Comparison of ENCODE assay signal across 8 cellular contexts in genomic region chr19:55166530-55167268, GRCh38. TPM values are rescaled to one million over a fixed set of nuclear protein-coding genes. Genes with fewer than 3 reads are reported as not detected.
DNase-seq lines count a peak whose midpoint lies in the region; ATAC-seq and TF ChIP-seq lines count a peak whose summit lies in the region.

Gene DNAAF3, minus strand, starts transcription at chr19:55166613. Its CDS starts 200 bp downstream, at chr19:55166413.

- TF ChIP-seq CTCF in SK-N-SH (IDR thresholded peaks at IDR 0.05) (no peak), ovary (IDR thresholded peaks at IDR 0.05) (no peak), upper lobe of left lung (IDR thresholded peaks at IDR 0.05) (no peak)

- ATAC-seq in Right ventricle myocardium superior (ENCODE audit: poor library complexity) (peak; percentile 98), upper lobe of left lung (ENCODE audit: low FRiP score in 2 of 2) (peak; percentile 98)

- no peaks in the 10 kb centered on the region for H3K9me2 ChIP-seq in SK-N-SH

- TF ChIP-seq EP300 in SK-N-SH (IDR thresholded peaks at IDR 0.05; ENCODE audit: borderline replicate concordance in 1 of 2, low read depth in 1 of 2, low read length in 1 of 2) (no peak; a peak in 1 of 4 replicates), ovary (IDR thresholded peaks at IDR 0.05) (no peak), upper lobe of left lung (IDR thresholded peaks at IDR 0.05) (no peak)

- peak within 1 kb of the TSS; percentile 94 for H3K4me2 ChIP-seq in SK-N-SH

- H2AFZ ChIP-seq in SK-N-SH (ENCODE audit: low read depth) = peak within 1 kb of the TSS; percentile 99

- under 1% methylated on average over 29 of the region's 33 CpGs for WGBS in SK-N-SH (ENCODE audit: low lambda C conversion rate)
- 1 to 2% (median 1%) methylated on average over 33 of the region's 33 CpGs for WGBS in ovary, 3 donors
- 3% methylated on average over 28 to 33 of the region's 33 CpGs for WGBS in upper lobe of left lung, 2 donors

- DNase-seq in DMS79 treated with DMSO at 0.1 percent for 48 hours (lab: John Stamatoyannopoulos, UW) (peak; percentile 97), HEK293T (ENCODE audit: extremely low spot score) (peak; percentile 98), NCI-H1092 treated with DMSO at 0.1 percent for 48 hours (lab: John Stamatoyannopoulos, UW) (peak; percentile 74), SK-N-SH (peak; percentile 99), adipocyte (ENCODE audit: low read depth) (peak; percentile 97), Right ventricle myocardium superior (peak; percentile 92), ovary (peak; percentile 50 to 85 (median 78)), upper lobe of left lung (peak; percentile 93 to 95)

- H3K4me3 ChIP-seq in SK-N-SH (ENCODE audit: low read depth in 2 of 2, low read length in 1 of 2) = peak within 1 kb of the TSS; percentile 55 to 86
- H3K4me3 ChIP-seq in adipocyte (ENCODE audit: low read length) = peak within 1 kb of the TSS; percentile 79
- peak within 1 kb of the TSS; percentile 29 for H3K4me3 ChIP-seq in ovary
- H3K4me3 ChIP-seq in upper lobe of left lung = peak within 1 kb of the TSS; percentile 29 to 60 (median 49)

- CTCF ChIA-PET in HEK293T (lab: Yijun Ruan, JAX) (interaction anchor here (0.7 to 1.8 kb wide), 4 partner anchors 8 to 293 kb away, joined by 3 to 10 read pairs (median 4); no protein-coding TSS in a partner anchor), SK-N-SH (lab: Yijun Ruan, JAX) (interaction anchor here (0.5 to 6.3 kb wide), 21 partner anchors 8 to 301 kb away, joined by 3 to 37 read pairs (median 5); partner anchors contain the start of genes PPP6R1, SYT5, TMEM238 and TNNI3)

- H3K27me3 ChIP-seq in SK-N-SH (ENCODE audit: insufficient read depth) (peaks cover 47% of the 10 kb centered on the region), adipocyte (replicated peaks; ENCODE audit: control insufficient read depth, insufficient read depth, low read length) (peaks cover 20% of the 10 kb centered on the region), ovary (no peaks in the 10 kb centered on the region), upper lobe of left lung (peaks cover 0 to 39% (median 15%) of the 10 kb centered on the region in 4 donors)

- H3F3A ChIP-seq in SK-N-SH (replicated peaks; ENCODE audit: insufficient read depth) = no peaks in the 10 kb centered on the region

- POLR2A ChIA-PET in HEK293T (lab: Yijun Ruan, JAX) (interaction anchor here (0.6 to 1.9 kb wide), 8 partner anchors 9 to 470 kb away, joined by 3 to 4 read pairs (median 3); partner anchors contain the start of genes PPP6R1, TNNI3 and ZNF628), SK-N-SH (lab: Yijun Ruan, JAX) (interaction anchor here (0.6 to 1.0 kb wide), 2 partner anchors 93 to 114 kb away, joined by 3 read pairs; partner anchors contain the start of gene HSPBP1)

- no peak for TF ChIP-seq RAD21 in SK-N-SH (IDR thresholded peaks at IDR 0.05; ENCODE audit: low read length)

- H3K36me3 ChIP-seq in SK-N-SH (replicated peaks in 1 of 2; ENCODE audit: control insufficient read depth in 1 of 2, insufficient read depth in 2 of 2, low read length in 1 of 2) (no peaks in the 10 kb centered on the region), adipocyte (ENCODE audit: control insufficient read depth, insufficient read depth, low read length, severe bottlenecking) (no peaks in the 10 kb centered on the region), ovary (no peaks in the 10 kb centered on the region), upper lobe of left lung (no peaks in the 10 kb centered on the region)

- TF ChIP-seq POLR2A in ovary (IDR thresholded peaks at IDR 0.05) (no peak), upper lobe of left lung (IDR thresholded peaks at IDR 0.05) (no peak)

- H3K9me3 ChIP-seq in SK-N-SH = no peaks in the 10 kb centered on the region
- no peaks in the 10 kb centered on the region for H3K9me3 ChIP-seq in adipocyte (ENCODE audit: control insufficient read depth, low read length)
- H3K9me3 ChIP-seq in ovary = no peaks in the 10 kb centered on the region
- no peaks in the 10 kb centered on the region for H3K9me3 ChIP-seq in upper lobe of left lung

- peaks cover 0 to 6% of the 10 kb centered on the region in 2 experiments; a peak in 1 of 4 replicates for H3K4me1 ChIP-seq in SK-N-SH (ENCODE audit: control insufficient read depth in 1 of 2, insufficient read depth in 2 of 2, low read depth in 1 of 2, low read length in 1 of 2)
- H3K4me1 ChIP-seq in adipocyte (ENCODE audit: control insufficient read depth, insufficient read depth, low read length) = peaks cover 6% of the 10 kb centered on the region
- H3K4me1 ChIP-seq in ovary (ENCODE audit: insufficient read depth) = no peaks in the 10 kb centered on the region
- peaks cover 4 to 20% (median 9%) of the 10 kb centered on the region in 4 donors for H3K4me1 ChIP-seq in upper lobe of left lung

- no peaks in the 10 kb centered on the region for H4K20me1 ChIP-seq in SK-N-SH (ENCODE audit: insufficient read depth)

- peak within 1 kb of the TSS in 1 of 2 experiments; percentile 60; a peak in 1 of 4 replicates for H3K27ac ChIP-seq in SK-N-SH (ENCODE audit: low read depth in 2 of 2, low read length in 1 of 2)
- no peak within 1 kb of the TSS for H3K27ac ChIP-seq in ovary
- no peak within 1 kb of the TSS for H3K27ac ChIP-seq in upper lobe of left lung

- intact Hi-C loops in Right ventricle myocardium superior (cut with DNase I) = no loop called here
- intact Hi-C loops in ovary (cut with DNase I) = no loop called here

- no peaks in the 10 kb centered on the region for H3K79me2 ChIP-seq in SK-N-SH (ENCODE audit: insufficient read depth)

- H3K9ac ChIP-seq in SK-N-SH = no peak within 1 kb of the TSS
- H3K9ac ChIP-seq in adipocyte (ENCODE audit: low read length) = no peak within 1 kb of the TSS

TF ChIP-seq in HEK293T, 16 proteins besides CTCF, POLR2A, EP300 and RAD21:
- no peak for TF ChIP-seq CTBP1 (IDR thresholded peaks at IDR 0.05; ENCODE audit: borderline replicate concordance)
- peak; percentile 65; the same call in 1 of the 2 replicates for TF ChIP-seq SP1 (IDR thresholded peaks at IDR 0.05)
- no peak; the same call in none of the 2 replicates for TF ChIP-seq L3MBTL2 (conservative IDR thresholded peaks at IDR 0.05)
- no peak for TF ChIP-seq TARDBP (IDR thresholded peaks at IDR 0.05)
- TF ChIP-seq, protein P1, sequence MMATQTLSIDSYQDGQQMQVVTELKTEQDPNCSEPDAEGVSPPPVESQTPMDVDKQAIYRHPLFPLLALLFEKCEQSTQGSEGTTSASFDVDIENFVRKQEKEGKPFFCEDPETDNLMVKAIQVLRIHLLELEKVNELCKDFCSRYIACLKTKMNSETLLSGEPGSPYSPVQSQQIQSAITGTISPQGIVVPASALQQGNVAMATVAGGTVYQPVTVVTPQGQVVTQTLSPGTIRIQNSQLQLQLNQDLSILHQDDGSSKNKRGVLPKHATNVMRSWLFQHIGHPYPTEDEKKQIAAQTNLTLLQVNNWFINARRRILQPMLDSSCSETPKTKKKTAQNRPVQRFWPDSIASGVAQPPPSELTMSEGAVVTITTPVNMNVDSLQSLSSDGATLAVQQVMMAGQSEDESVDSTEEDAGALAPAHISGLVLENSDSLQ (IDR thresholded peaks at IDR 0.05) = peak; percentile 77
- TF ChIP-seq FOXA1 (IDR thresholded peaks at IDR 0.05) = no peak
- no peak for TF ChIP-seq LEF1 (IDR thresholded peaks at IDR 0.05; ENCODE audit: borderline replicate concordance)
- no peak for TF ChIP-seq FOXK2 (IDR thresholded peaks at IDR 0.05)
- no peak for TF ChIP-seq FOXM1 (IDR thresholded peaks at IDR 0.05; ENCODE audit: borderline replicate concordance)
- TF ChIP-seq NFRKB (IDR thresholded peaks at IDR 0.05) = no peak
- peak; percentile 89 for TF ChIP-seq BHLHE40 (IDR thresholded peaks at IDR 0.05; ENCODE audit: borderline replicate concordance)
- TF ChIP-seq SUZ12 (IDR thresholded peaks at IDR 0.05) = no peak

TF ChIP-seq in SK-N-SH, 30 proteins besides CTCF, POLR2A, EP300 and RAD21 (continues in another document):
- no peak for TF ChIP-seq FOXJ3 (CRISPR knock-in tag; IDR thresholded peaks at IDR 0.05)
- TF ChIP-seq, protein P2, sequence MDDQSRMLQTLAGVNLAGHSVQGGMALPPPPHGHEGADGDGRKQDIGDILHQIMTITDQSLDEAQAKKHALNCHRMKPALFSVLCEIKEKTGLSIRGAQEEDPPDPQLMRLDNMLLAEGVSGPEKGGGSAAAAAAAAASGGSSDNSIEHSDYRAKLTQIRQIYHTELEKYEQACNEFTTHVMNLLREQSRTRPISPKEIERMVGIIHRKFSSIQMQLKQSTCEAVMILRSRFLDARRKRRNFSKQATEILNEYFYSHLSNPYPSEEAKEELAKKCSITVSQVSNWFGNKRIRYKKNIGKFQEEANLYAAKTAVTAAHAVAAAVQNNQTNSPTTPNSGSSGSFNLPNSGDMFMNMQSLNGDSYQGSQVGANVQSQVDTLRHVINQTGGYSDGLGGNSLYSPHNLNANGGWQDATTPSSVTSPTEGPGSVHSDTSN (IDR thresholded peaks at IDR 0.05) = no peak
- TF ChIP-seq YY1 (IDR thresholded peaks at IDR 0.05; ENCODE audit: low read depth) = no peak
- no peak for TF ChIP-seq POLR2AphosphoS5 (IDR thresholded peaks at IDR 0.05; ENCODE audit: low read depth, low read length)
- TF ChIP-seq MEF2A (IDR thresholded peaks at IDR 0.05; ENCODE audit: borderline replicate concordance, low read depth) = no peak
- no peak for TF ChIP-seq FOXM1 (IDR thresholded peaks at IDR 0.05; ENCODE audit: low read depth)
- TF ChIP-seq TEAD4 (IDR thresholded peaks at IDR 0.05; ENCODE audit: borderline replicate concordance, insufficient read depth) = no peak
- TF ChIP-seq RXRA (IDR thresholded peaks at IDR 0.05; ENCODE audit: borderline replicate concordance, low read depth) = no peak
- TF ChIP-seq USF2 (IDR thresholded peaks at IDR 0.05; ENCODE audit: borderline replicate concordance, low read depth, low read length) = no peak
- no peak for TF ChIP-seq NFIC (IDR thresholded peaks at IDR 0.05; ENCODE audit: borderline replicate concordance)
- no peak for TF ChIP-seq GATA2 (CRISPR knock-in tag; IDR thresholded peaks at IDR 0.05)
- TF ChIP-seq FOSL2 (IDR thresholded peaks at IDR 0.05; ENCODE audit: borderline replicate concordance, low read depth) = no peak
- TF ChIP-seq GABPA (IDR thresholded peaks at IDR 0.05; ENCODE audit: low read depth) = no peak
- peak; percentile 86 for TF ChIP-seq MXI1 (IDR thresholded peaks at IDR 0.05; ENCODE audit: low read depth, low read length)

RNA-seq across cellular contexts. Expression of gene DNAAF3, which starts in this region (rescaled TPM):
- polyA plus RNA-seq in SK-N-SH (2012; rRNA removed) = 2.4 and 2.5 TPM in 2 replicates
- polyA plus RNA-seq in SK-N-SH (2012; cell fraction: cytosol; rRNA removed) = 0.53 and 0.93 TPM in 2 replicates
- polyA plus RNA-seq in SK-N-SH (2012; cell fraction: nucleus; rRNA removed) = 10.9 and 16.6 TPM in 2 replicates
- total RNA-seq in Right ventricle myocardium superior = 0.59 TPM
- 10 to 100 TPM in 1 of 7 donors, 1 to 10 TPM in 3, under 1 TPM in 1, not detected in 2; 0.48 to 34.8 (median 2.7) TPM for total RNA-seq in ovary
- polyA plus RNA-seq in ovary = under 1 TPM; 0.16 to 0.72 TPM
- total RNA-seq in upper lobe of left lung = 10 to 100 TPM in 4 of 6 donors, 1 to 10 TPM in 2; 4.2 to 27.4 (median 18.3) TPM

Comparison
In these comparisons a context has a peak if more than half of its experiments do, and no peak if none do; other contexts are left out.
1. Peak in DNase-seq and ATAC-seq in Right ventricle myocardium superior; RNA of the gene not detected or under 1 TPM.
2. H3K4me3 ChIP-seq: peak in every context shown above with its lines; median percentile 79 in adipocyte; 70 in SK-N-SH; 49 in upper lobe of left lung; 29 in ovary.